In the genomic region with DNA sequence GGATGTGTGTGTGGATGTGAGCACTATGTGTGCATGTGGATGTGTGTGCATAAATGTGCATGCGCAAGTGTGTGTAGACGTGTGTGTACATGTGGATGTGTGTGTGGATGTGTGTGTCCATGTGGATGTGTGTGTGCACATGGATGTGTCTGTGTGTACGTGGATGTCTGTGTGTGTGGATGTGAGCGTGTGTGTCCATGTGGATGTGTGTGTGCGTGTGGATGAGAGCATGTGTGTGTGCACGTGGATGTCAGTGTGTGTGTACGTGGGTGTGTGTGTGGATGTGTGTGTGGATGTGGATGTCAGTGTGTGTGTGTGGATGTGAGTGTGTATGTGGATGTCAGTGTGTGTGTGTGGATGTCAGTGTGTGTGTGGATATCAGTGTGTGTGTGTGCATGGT, we compare ENCODE assay signal across 2 cellular contexts.
TF ChIP-seq lines count a peak whose summit lies in the region.

No MANE protein-coding gene starts in this region.

TF ChIP-seq in IMR-90, 13 proteins besides CTCF, POLR2A, EP300 and RAD21:
- TF ChIP-seq, protein P1, sequence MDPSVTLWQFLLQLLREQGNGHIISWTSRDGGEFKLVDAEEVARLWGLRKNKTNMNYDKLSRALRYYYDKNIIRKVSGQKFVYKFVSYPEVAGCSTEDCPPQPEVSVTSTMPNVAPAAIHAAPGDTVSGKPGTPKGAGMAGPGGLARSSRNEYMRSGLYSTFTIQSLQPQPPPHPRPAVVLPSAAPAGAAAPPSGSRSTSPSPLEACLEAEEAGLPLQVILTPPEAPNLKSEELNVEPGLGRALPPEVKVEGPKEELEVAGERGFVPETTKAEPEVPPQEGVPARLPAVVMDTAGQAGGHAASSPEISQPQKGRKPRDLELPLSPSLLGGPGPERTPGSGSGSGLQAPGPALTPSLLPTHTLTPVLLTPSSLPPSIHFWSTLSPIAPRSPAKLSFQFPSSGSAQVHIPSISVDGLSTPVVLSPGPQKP (IDR thresholded peaks at IDR 0.05; ENCODE audit: borderline replicate concordance, low read depth, low read length): no peak
- TF ChIP-seq CHD1 (IDR thresholded peaks at IDR 0.05; ENCODE audit: low read depth, low read length) (no peak), SMC3 (IDR thresholded peaks at IDR 0.05; ENCODE audit: low read depth, low read length) (no peak), RFX5 (IDR thresholded peaks at IDR 0.05; ENCODE audit: low read depth, low read length) (no peak), MAZ (IDR thresholded peaks at IDR 0.05; ENCODE audit: borderline replicate concordance, low read depth, low read length) (no peak), MXI1 (IDR thresholded peaks at IDR 0.05; ENCODE audit: borderline replicate concordance, low read depth, low read length) (no peak), CEBPB (IDR thresholded peaks at IDR 0.05; ENCODE audit: low read depth, low read length) (no peak), MAFK (IDR thresholded peaks at IDR 0.05; ENCODE audit: low read depth, low read length) (no peak), FOS (IDR thresholded peaks at IDR 0.05; ENCODE audit: low read depth, low read length) (no peak), RCOR1 (IDR thresholded peaks at IDR 0.05; ENCODE audit: insufficient replicate concordance, low read length) (no peak), BHLHE40 (IDR thresholded peaks at IDR 0.05; ENCODE audit: low read depth, low read length) (no peak), NFE2L2 (IDR thresholded peaks at IDR 0.05; ENCODE audit: low read depth, low read length) (no peak)
- TF ChIP-seq, protein P2, sequence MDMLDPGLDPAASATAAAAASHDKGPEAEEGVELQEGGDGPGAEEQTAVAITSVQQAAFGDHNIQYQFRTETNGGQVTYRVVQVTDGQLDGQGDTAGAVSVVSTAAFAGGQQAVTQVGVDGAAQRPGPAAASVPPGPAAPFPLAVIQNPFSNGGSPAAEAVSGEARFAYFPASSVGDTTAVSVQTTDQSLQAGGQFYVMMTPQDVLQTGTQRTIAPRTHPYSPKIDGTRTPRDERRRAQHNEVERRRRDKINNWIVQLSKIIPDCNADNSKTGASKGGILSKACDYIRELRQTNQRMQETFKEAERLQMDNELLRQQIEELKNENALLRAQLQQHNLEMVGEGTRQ (IDR thresholded peaks at IDR 0.05; ENCODE audit: low read depth, low read length): no peak

TF ChIP-seq in HepG2, 621 proteins besides CTCF, POLR2A, EP300 and RAD21 (continued from another document):
- TF ChIP-seq ZNF232 (CRISPR knock-in tag; IDR thresholded peaks at IDR 0.05; ENCODE audit: borderline replicate concordance): no peak
- 0 out of 2 replicates have a peak, but pooled peaks have one; percentile 25 for TF ChIP-seq IKZF1 (IDR thresholded peaks at IDR 0.05)
- TF ChIP-seq, protein P3, sequence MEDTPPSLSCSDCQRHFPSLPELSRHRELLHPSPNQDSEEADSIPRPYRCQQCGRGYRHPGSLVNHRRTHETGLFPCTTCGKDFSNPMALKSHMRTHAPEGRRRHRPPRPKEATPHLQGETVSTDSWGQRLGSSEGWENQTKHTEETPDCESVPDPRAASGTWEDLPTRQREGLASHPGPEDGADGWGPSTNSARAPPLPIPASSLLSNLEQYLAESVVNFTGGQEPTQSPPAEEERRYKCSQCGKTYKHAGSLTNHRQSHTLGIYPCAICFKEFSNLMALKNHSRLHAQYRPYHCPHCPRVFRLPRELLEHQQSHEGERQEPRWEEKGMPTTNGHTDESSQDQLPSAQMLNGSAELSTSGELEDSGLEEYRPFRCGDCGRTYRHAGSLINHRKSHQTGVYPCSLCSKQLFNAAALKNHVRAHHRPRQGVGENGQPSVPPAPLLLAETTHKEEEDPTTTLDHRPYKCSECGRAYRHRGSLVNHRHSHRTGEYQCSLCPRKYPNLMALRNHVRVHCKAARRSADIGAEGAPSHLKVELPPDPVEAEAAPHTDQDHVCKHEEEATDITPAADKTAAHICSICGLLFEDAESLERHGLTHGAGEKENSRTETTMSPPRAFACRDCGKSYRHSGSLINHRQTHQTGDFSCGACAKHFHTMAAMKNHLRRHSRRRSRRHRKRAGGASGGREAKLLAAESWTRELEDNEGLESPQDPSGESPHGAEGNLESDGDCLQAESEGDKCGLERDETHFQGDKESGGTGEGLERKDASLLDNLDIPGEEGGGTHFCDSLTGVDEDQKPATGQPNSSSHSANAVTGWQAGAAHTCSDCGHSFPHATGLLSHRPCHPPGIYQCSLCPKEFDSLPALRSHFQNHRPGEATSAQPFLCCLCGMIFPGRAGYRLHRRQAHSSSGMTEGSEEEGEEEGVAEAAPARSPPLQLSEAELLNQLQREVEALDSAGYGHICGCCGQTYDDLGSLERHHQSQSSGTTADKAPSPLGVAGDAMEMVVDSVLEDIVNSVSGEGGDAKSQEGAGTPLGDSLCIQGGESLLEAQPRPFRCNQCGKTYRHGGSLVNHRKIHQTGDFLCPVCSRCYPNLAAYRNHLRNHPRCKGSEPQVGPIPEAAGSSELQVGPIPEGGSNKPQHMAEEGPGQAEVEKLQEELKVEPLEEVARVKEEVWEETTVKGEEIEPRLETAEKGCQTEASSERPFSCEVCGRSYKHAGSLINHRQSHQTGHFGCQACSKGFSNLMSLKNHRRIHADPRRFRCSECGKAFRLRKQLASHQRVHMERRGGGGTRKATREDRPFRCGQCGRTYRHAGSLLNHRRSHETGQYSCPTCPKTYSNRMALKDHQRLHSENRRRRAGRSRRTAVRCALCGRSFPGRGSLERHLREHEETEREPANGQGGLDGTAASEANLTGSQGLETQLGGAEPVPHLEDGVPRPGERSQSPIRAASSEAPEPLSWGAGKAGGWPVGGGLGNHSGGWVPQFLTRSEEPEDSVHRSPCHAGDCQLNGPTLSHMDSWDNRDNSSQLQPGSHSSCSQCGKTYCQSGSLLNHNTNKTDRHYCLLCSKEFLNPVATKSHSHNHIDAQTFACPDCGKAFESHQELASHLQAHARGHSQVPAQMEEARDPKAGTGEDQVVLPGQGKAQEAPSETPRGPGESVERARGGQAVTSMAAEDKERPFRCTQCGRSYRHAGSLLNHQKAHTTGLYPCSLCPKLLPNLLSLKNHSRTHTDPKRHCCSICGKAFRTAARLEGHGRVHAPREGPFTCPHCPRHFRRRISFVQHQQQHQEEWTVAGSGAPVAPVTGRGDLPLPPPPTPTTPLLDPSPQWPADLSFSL (CRISPR knock-in tag; IDR thresholded peaks at IDR 0.05): peak; percentile 68; the same call in 1 of the 2 replicates
- no peak for TF ChIP-seq ZNF337 (CRISPR knock-in tag; IDR thresholded peaks at IDR 0.05; ENCODE audit: borderline replicate concordance, low read depth)
- TF ChIP-seq, protein P4, sequence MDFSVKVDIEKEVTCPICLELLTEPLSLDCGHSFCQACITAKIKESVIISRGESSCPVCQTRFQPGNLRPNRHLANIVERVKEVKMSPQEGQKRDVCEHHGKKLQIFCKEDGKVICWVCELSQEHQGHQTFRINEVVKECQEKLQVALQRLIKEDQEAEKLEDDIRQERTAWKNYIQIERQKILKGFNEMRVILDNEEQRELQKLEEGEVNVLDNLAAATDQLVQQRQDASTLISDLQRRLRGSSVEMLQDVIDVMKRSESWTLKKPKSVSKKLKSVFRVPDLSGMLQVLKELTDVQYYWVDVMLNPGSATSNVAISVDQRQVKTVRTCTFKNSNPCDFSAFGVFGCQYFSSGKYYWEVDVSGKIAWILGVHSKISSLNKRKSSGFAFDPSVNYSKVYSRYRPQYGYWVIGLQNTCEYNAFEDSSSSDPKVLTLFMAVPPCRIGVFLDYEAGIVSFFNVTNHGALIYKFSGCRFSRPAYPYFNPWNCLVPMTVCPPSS (IDR thresholded peaks at IDR 0.05): 0 out of 2 replicates have a peak, but pooled peaks have one; percentile 16
- TF ChIP-seq TGIF2 (CRISPR knock-in tag; IDR thresholded peaks at IDR 0.05): no peak
- TF ChIP-seq ZNF230 (CRISPR knock-in tag; IDR thresholded peaks at IDR 0.05): no peak
- TF ChIP-seq ZNF282 (IDR thresholded peaks at IDR 0.05; ENCODE audit: partially characterized antibody): no peak
- TF ChIP-seq ZNF207 (IDR thresholded peaks at IDR 0.05; ENCODE audit: borderline replicate concordance): 0 out of 2 replicates have a peak, but pooled peaks have one; percentile 4
